In the genomic region with DNA sequence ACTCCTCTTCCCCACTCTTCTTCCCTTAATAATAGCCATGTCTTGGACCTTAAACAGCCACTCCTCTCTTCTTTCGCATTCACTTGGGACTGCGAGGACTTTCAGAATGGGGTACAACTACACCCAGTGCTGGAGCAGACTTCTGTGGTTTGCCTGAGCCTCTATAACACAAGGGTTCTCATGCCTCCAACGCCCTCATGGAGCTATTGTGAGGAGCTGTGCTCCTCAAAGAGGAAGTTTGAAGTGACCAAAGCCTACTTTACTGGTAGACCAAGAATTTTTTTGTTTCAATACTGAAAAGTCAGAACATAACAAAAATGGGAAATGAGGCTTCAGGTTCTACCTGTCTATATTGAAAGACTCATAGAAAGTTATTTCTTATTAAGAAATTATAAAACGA, we compare ENCODE assay signal across 22 cellular contexts.
"Had no signal": no experiment of that assay in that cellular context is flagged by ENCODE, and none has a peak within 500 bp of the region (broad histone marks: within the 10 kb centered on the region; RNA-seq: fewer than 3 reads in every experiment).

No MANE protein-coding gene starts in this region.

- H3K27ac ChIP-seq: colonic mucosa, hepatocyte, left ventricle myocardium inferior, lower lobe of right lung, neural progenitor cell, pancreas, suprapubic skin, upper lobe of right lung had no signal

- H3K4me2 ChIP-seq: neural progenitor cell, smooth muscle cell had no signal

- DNase-seq: colonic mucosa; effector CD4-positive, alpha-beta T cell; endodermal cell; foreskin melanocyte; head of caudate nucleus; kidney; left cardiac atrium; left ventricle myocardium inferior; lower lobe of right lung; midbrain; occipital lobe; pancreas; right cardiac atrium; stimulated activated CD4-positive, alpha-beta T cell treated with anti-CD3 and anti-CD28 coated beads, Interleukin-2, amount 100 ng/mL, for 48 hours; stimulated activated naive CD8-positive, alpha-beta T cell treated with anti-CD3 and anti-CD28 coated beads, Interleukin-15, Interleukin-2, amounts not matched to agents 100 U/mL and 50 U/mL, for 24 hours; thyroid gland; upper lobe of right lung had no signal

- ATAC-seq: left cardiac atrium; lower lobe of right lung; natural killer cell treated with Interleukin-12 subunit alpha and Interleukin-12 subunit beta and Interleukin-15 and Interleukin-18, amount 100 ng/mL, for 72 hours; pancreas; right cardiac atrium; stimulated activated naive CD8-positive, alpha-beta T cell treated with anti-CD3 and anti-CD28 coated beads, Interleukin-15, Interleukin-2, amounts not matched to agents 100 U/mL and 50 U/mL, for 24 hours; upper lobe of right lung had no signal

- H3K9ac ChIP-seq: neural progenitor cell had no signal

- H2AFZ ChIP-seq: hepatocyte, neural progenitor cell had no signal

- H3K4me3 ChIP-seq: colonic mucosa, hepatocyte, left ventricle myocardium inferior, lower lobe of right lung, neural progenitor cell, pancreas, smooth muscle cell, suprapubic skin, thyroid gland, upper lobe of right lung had no signal

- H3K27me3 ChIP-seq: colonic mucosa, hepatocyte, neural progenitor cell, pancreas, suprapubic skin, thyroid gland, upper lobe of right lung had no signal

- H3K9me3 ChIP-seq: colonic mucosa, lower lobe of right lung, pancreas, suprapubic skin, thyroid gland, upper lobe of right lung had no signal

- H3K36me3 ChIP-seq: colonic mucosa, left ventricle myocardium inferior, lower lobe of right lung, neural progenitor cell, pancreas, suprapubic skin, thyroid gland, upper lobe of right lung had no signal
